In the genomic region with DNA sequence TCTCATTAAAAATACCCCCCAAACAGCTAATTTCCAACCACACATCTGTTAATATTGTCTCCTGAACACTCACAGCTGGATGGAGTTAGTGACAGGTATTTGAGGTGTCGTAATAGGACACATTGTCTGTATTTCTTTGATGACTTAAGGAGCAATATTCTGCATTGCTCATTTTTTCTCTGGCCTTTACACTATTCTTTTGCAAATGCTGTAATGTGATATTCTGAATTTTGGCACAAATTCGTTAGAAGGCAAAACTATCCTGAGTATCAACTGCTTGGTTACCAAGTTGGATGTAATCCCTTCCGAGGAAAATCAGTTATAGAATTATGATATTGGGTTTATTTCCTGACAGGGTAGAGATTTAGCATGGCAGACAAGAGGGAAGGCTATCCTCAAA, we compare ENCODE assay signal across 15 cellular contexts.
"Had no signal": no experiment of that assay in that cellular context is flagged by ENCODE, and none has a peak within 500 bp of the region (broad histone marks: within the 10 kb centered on the region; RNA-seq: fewer than 3 reads in every experiment).

No MANE protein-coding gene starts in this region.

- H3K36me3 ChIP-seq: cardiac muscle cell, pancreas, right lobe of liver, thoracic aorta had no signal

- ATAC-seq: naive thymus-derived CD8-positive, alpha-beta T cell; pancreas; right lobe of liver had no signal

- DNase-seq: activated CD4-positive, alpha-beta T cell treated with anti-CD3 and anti-CD28 coated beads, Interleukin-2, amount 10 ng/mL, durations not matched to agents 24 days and 14 days; activated CD8-positive, alpha-beta memory T cell treated with anti-CD3 and anti-CD28 coated beads for 24 hours; activated CD8-positive, alpha-beta memory T cell treated with anti-CD3 and anti-CD28 coated beads, Interleukin-2, amount 50 U/mL, for 48 hours; activated effector memory CD4-positive, alpha-beta T cell treated with anti-CD3 and anti-CD28 coated beads, Interleukin-2, amount 50 U/mL, for 16 hours; activated T-cell treated with anti-CD3 and anti-CD28 coated beads, Interleukin-2, amount 50 U/mL, for 48 hours; endodermal cell; naive thymus-derived CD8-positive, alpha-beta T cell; pancreas; right lobe of liver; small intestine; stimulated activated CD4-positive, alpha-beta T cell treated with anti-CD3 and anti-CD28 coated beads, Interleukin-4, amount 100 ng/mL, for 1 hour; T-helper 9 cell had no signal

- H3K9me3 ChIP-seq: pancreas, right lobe of liver, thoracic aorta had no signal

- H3K27me3 ChIP-seq: cardiac muscle cell, pancreas, right lobe of liver had no signal

- H3K27ac ChIP-seq: cardiac muscle cell, pancreas, right lobe of liver had no signal

- H3K36me3 Mint-ChIP-seq: activated naive CD4-positive, alpha-beta T cell treated with anti-CD3 and anti-CD28 coated beads, Interleukin-2, amount 50 U/mL, for 24 hours; naive thymus-derived CD8-positive, alpha-beta T cell had no signal

- H3K4me3 ChIP-seq: cardiac muscle cell, pancreas, right lobe of liver, thoracic aorta had no signal

- H3K4me1 ChIP-seq: pancreas, right lobe of liver had no signal

- H3K27ac Mint-ChIP-seq: activated CD4-positive, alpha-beta T cell treated with anti-CD3 and anti-CD28 coated beads, Interleukin-2, amount 10 ng/mL, durations not matched to agents 24 days and 14 days; activated naive CD4-positive, alpha-beta T cell treated with anti-CD3 and anti-CD28 coated beads, Interleukin-2, amount 50 U/mL, for 24 hours; endodermal cell; naive thymus-derived CD8-positive, alpha-beta T cell had no signal

- H3K4me1 Mint-ChIP-seq: activated naive CD4-positive, alpha-beta T cell treated with anti-CD3 and anti-CD28 coated beads, Interleukin-2, amount 50 U/mL, for 24 hours had no signal

- H3K4me3 Mint-ChIP-seq: activated CD4-positive, alpha-beta T cell treated with anti-CD3 and anti-CD28 coated beads, Interleukin-2, amount 10 ng/mL, durations not matched to agents 24 days and 14 days; activated naive CD4-positive, alpha-beta T cell treated with anti-CD3 and anti-CD28 coated beads, Interleukin-2, amount 50 U/mL, for 24 hours; endodermal cell; naive thymus-derived CD8-positive, alpha-beta T cell had no signal

- H3K9me3 Mint-ChIP-seq: activated CD4-positive, alpha-beta T cell treated with anti-CD3 and anti-CD28 coated beads, Interleukin-2, amount 10 ng/mL, durations not matched to agents 24 days and 14 days; activated naive CD4-positive, alpha-beta T cell treated with anti-CD3 and anti-CD28 coated beads, Interleukin-2, amount 50 U/mL, for 24 hours; endodermal cell; naive thymus-derived CD8-positive, alpha-beta T cell had no signal
